12 cellular contexts compared by ENCODE assay signal in the genomic region with DNA sequence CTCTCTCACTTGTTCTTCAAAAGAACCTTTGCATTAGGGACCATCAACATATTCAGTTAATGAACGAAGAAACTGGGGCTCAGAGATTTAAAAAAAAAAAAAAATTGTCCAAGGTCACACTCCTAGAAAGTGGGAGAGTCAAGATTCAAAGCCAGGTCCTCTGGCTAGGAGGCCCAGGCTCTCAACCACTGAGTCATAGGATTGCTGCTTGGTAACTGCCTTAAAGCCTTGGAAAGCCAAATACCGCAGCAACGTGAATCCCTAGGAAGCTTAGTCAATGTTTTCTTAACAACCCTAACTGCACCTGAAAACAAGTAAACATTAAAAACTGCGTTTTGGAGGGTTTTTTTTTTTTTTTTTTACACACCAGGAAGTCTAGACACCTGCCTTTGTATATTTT.
DNase-seq lines count a peak whose midpoint lies in the region; ATAC-seq and TF ChIP-seq lines count a peak whose summit lies in the region.
"Had no signal": no experiment of that assay in that cellular context is flagged by ENCODE, and none has a peak within 500 bp of the region (broad histone marks: within the 10 kb centered on the region; RNA-seq: fewer than 3 reads in every experiment).

No MANE protein-coding gene starts in this region.

- H3K4me3 ChIP-seq in SJSA1 = no peak overlapping the region
- H3K4me3 ChIP-seq in thyroid gland (replicated peaks in 1 of 3) = no peak overlapping the region
- H3K4me3 ChIP-seq: GM12878 had no signal

- H3K9me3 Mint-ChIP-seq in naive thymus-derived CD8-positive, alpha-beta T cell = peaks cover 0 to 17% (median 2%) of the 10 kb centered on the region in 9 donors

- DNase-seq in NCI-H146 (lab: John Stamatoyannopoulos, UW) = peak; percentile 27
- no peak for DNase-seq in NCI-H146 treated with DMSO at 0.1 percent for 48 hours (lab: John Stamatoyannopoulos, UW; ENCODE audit: unreplicated experiment)
- peak; percentile 64 to 73 for DNase-seq in SJSA1 (ENCODE audit: low read depth in 1 of 2, low spot score in 2 of 2)
- peak; percentile 93 for DNase-seq in glomerular visceral epithelial cell (ENCODE audit: extremely low spot score)
- DNase-seq in thyroid gland = peak; percentile 10 to 26
- no peak for DNase-seq in naive thymus-derived CD8-positive, alpha-beta T cell
- DNase-seq in NAMALWA (ENCODE audit: low spot score) = no peak
- no peak for DNase-seq in HPDE6-E6E7 (ENCODE audit: extremely low spot score)
- DNase-seq: activated gamma-delta T cell; naive thymus-derived CD4-positive, alpha-beta T cell had no signal

- H3K4me3 Mint-ChIP-seq in naive thymus-derived CD8-positive, alpha-beta T cell = no peak overlapping the region
- H3K4me3 Mint-ChIP-seq: naive thymus-derived CD4-positive, alpha-beta T cell had no signal

- no peaks in the 10 kb centered on the region for H3K9me3 ChIP-seq in SJSA1 (replicated peaks)
- no peaks in the 10 kb centered on the region for H3K9me3 ChIP-seq in thyroid gland

- POLR2A ChIA-PET in naive thymus-derived CD8-positive, alpha-beta T cell (lab: Charles Lee) = no interaction called here

- TF ChIP-seq POLR2A in thyroid gland (IDR thresholded peaks at IDR 0.05) = no peak

- H3K4me1 Mint-ChIP-seq in naive thymus-derived CD8-positive, alpha-beta T cell = no peaks in the 10 kb centered on the region
- H3K4me1 Mint-ChIP-seq: naive thymus-derived CD4-positive, alpha-beta T cell had no signal

- whole genome bisulfite sequencing in thyroid gland, 2 donors = 31 to 33% methylated on average over 4 of the region's 4 CpGs

- H3K27me3 ChIP-seq in SJSA1 (replicated peaks) (no peaks in the 10 kb centered on the region), thyroid gland (no peaks in the 10 kb centered on the region)

- TF ChIP-seq CTCF in thyroid gland (IDR thresholded peaks at IDR 0.05) = no peak

- ATAC-seq in naive thymus-derived CD8-positive, alpha-beta T cell = no peak
- ATAC-seq: GM12878; naive thymus-derived CD4-positive, alpha-beta T cell had no signal

- intact Hi-C loops in thyroid gland (cut with DNase I) = no loop called here

- no peaks in the 10 kb centered on the region for H3K36me3 ChIP-seq in SJSA1
- no peaks in the 10 kb centered on the region for H3K36me3 ChIP-seq in thyroid gland

- no peak overlapping the region for H3K27ac Mint-ChIP-seq in naive thymus-derived CD8-positive, alpha-beta T cell
- H3K27ac Mint-ChIP-seq: naive thymus-derived CD4-positive, alpha-beta T cell had no signal

- H3K27me3 Mint-ChIP-seq in naive thymus-derived CD8-positive, alpha-beta T cell = peaks cover 0 to 24% (median 0%) of the 10 kb centered on the region in 5 donors

- H3K4me1 ChIP-seq in SJSA1 (replicated peaks) (peaks cover 18% of the 10 kb centered on the region), thyroid gland (no peaks in the 10 kb centered on the region)

- H3K36me3 Mint-ChIP-seq in naive thymus-derived CD8-positive, alpha-beta T cell = no peaks in the 10 kb centered on the region
- H3K36me3 Mint-ChIP-seq: naive thymus-derived CD4-positive, alpha-beta T cell had no signal

- H3K27ac ChIP-seq in SJSA1 (peak overlapping the region; percentile 69), thyroid gland (no peak overlapping the region)
- H3K27ac ChIP-seq: HL-60 had no signal

Comparison
In these comparisons a context has a peak if more than half of its experiments do, and no peak if none do; other contexts are left out.
1. DNase-seq: peak in NCI-H146 (single experiment), SJSA1 (2 of 2), glomerular visceral epithelial cell (single experiment) and thyroid gland (2 of 2); none in NCI-H146 treated with DMSO at 0.1 percent for 48 hours (single experiment), naive thymus-derived CD8-positive, alpha-beta T cell (0 of 10), NAMALWA (single experiment) and HPDE6-E6E7 (single experiment).